Comparison of ENCODE assay signal across 29 cellular contexts in genomic region chr11:1534171-1534570, GRCh38. TPM values are rescaled to one million over a fixed set of nuclear protein-coding genes. Genes with fewer than 3 reads are reported as not detected.
"Had no signal": no experiment of that assay in that cellular context is flagged by ENCODE, and none has a peak within 500 bp of the region (broad histone marks: within the 10 kb centered on the region; RNA-seq: fewer than 3 reads in every experiment).

No MANE protein-coding gene starts in this region.

- H2AFZ ChIP-seq: hepatocyte, parathyroid adenoma had no signal

- H3K36me3 ChIP-seq: cardiac muscle cell had no signal

- H3K27me3 ChIP-seq: hepatocyte had no signal

- ATAC-seq: activated CD8-positive, alpha-beta T cell treated with anti-CD3 and anti-CD28 coated beads for 36 hours had no signal

- H3K9me3 Mint-ChIP-seq: activated CD4-positive, alpha-beta T cell treated with anti-CD3 and anti-CD28 coated beads, Interleukin-2, amount 10 ng/mL, durations not matched to agents 7 days and 5 days; activated CD8-positive, alpha-beta T cell treated with anti-CD3 and anti-CD28 coated beads for 36 hours; activated naive CD8-positive, alpha-beta T cell treated with anti-CD3 and anti-CD28 coated beads, Interleukin-2, amount 10 ng/mL, durations not matched to agents 7 days and 5 days; activated T-helper 2 cell treated with anti-CD3 and anti-CD28 coated beads, Interferon-gamma antibody, Interleukin-2, Interleukin-4, amounts not matched to agents 10 μg/mL and 5 μg/mL and 100 μg/mL, durations not matched to agents 14 hours and 24 hours and 36 hours; memory B cell had no signal

- H3K36me3 Mint-ChIP-seq: activated naive CD8-positive, alpha-beta T cell treated with anti-CD3 and anti-CD28 coated beads, Interleukin-2, amount 10 ng/mL, durations not matched to agents 7 days and 5 days; immature natural killer cell had no signal

- H3K4me3 ChIP-seq: cardiac muscle cell, hepatocyte, sigmoid colon, spleen had no signal

- H3K27ac Mint-ChIP-seq: activated CD4-positive, alpha-beta T cell treated with anti-CD3 and anti-CD28 coated beads, Interleukin-2, amount 10 ng/mL, durations not matched to agents 7 days and 5 days; activated CD8-positive, alpha-beta T cell treated with anti-CD3 and anti-CD28 coated beads for 36 hours; activated naive CD8-positive, alpha-beta T cell treated with anti-CD3 and anti-CD28 coated beads, Interleukin-2, amount 10 ng/mL, durations not matched to agents 7 days and 5 days; activated T-helper 2 cell treated with anti-CD3 and anti-CD28 coated beads, Interferon-gamma antibody, Interleukin-2, Interleukin-4, amounts not matched to agents 10 μg/mL and 5 μg/mL and 100 μg/mL, durations not matched to agents 14 hours and 24 hours and 36 hours; memory B cell; nephron progenitor cell had no signal

- H3K27ac ChIP-seq: hepatocyte, WERI-Rb-1 had no signal

- H3K4me3 Mint-ChIP-seq: activated CD4-positive, alpha-beta T cell treated with anti-CD3 and anti-CD28 coated beads, Interleukin-2, amount 10 ng/mL, durations not matched to agents 7 days and 5 days; activated CD8-positive, alpha-beta T cell treated with anti-CD3 and anti-CD28 coated beads for 36 hours; activated naive CD8-positive, alpha-beta T cell treated with anti-CD3 and anti-CD28 coated beads, Interleukin-2, amount 10 ng/mL, durations not matched to agents 7 days and 5 days; immature natural killer cell; memory B cell; nephron progenitor cell had no signal

- H3K27me3 Mint-ChIP-seq: memory B cell had no signal

- DNase-seq: activated CD4-positive, alpha-beta T cell treated with anti-CD3 and anti-CD28 coated beads, Interleukin-2, amount 10 ng/mL, durations not matched to agents 7 days and 5 days; activated CD4-positive, CD25-positive, alpha-beta regulatory T cell treated with anti-CD3 and anti-CD28 coated beads, Interleukin-2, amount 50 U/mL, for 72 hours; activated CD8-positive, alpha-beta T cell treated with anti-CD3 and anti-CD28 coated beads for 36 hours; activated naive CD4-positive, alpha-beta T cell treated with Interleukin-2 at 50 U/mL for 16 hours; activated naive CD8-positive, alpha-beta T cell treated with anti-CD3 and anti-CD28 coated beads, Interleukin-2, amount 10 ng/mL, durations not matched to agents 7 days and 5 days; amniotic stem cell; effector CD4-positive, alpha-beta T cell; immature natural killer cell; kidney glomerular epithelial cell; nephron progenitor cell; nucleus accumbens; sigmoid colon; spleen; stimulated activated CD4-positive, alpha-beta T cell treated with anti-CD3 and anti-CD28 coated beads, Interleukin-4, amount 100 ng/mL, for 1 hour; stimulated activated naive CD4-positive, alpha-beta T cell treated with Interleukin-2 at 50 U/mL for 16 hours; T-helper 1 cell; WERI-Rb-1 had no signal

- H3K9me3 ChIP-seq: sigmoid colon, spleen had no signal

- H3K9ac ChIP-seq: parathyroid adenoma had no signal

- H3K4me2 ChIP-seq: hepatocyte had no signal

RNA-seq across cellular contexts. Expression of gene KRTAP5-1, which starts 50.9 kb away (rescaled TPM):
- total RNA-seq: activated CD4-positive, alpha-beta T cell treated with anti-CD3 and anti-CD28 coated beads, Interleukin-2, amount 10 ng/mL, durations not matched to agents 7 days and 5 days; activated CD8-positive, alpha-beta T cell treated with anti-CD3 and anti-CD28 coated beads for 36 hours; activated naive CD8-positive, alpha-beta T cell treated with anti-CD3 and anti-CD28 coated beads, Interleukin-2, amount 10 ng/mL, durations not matched to agents 7 days and 5 days; activated T-helper 2 cell treated with anti-CD3 and anti-CD28 coated beads, Interferon-gamma antibody, Interleukin-2, Interleukin-4, amounts not matched to agents 10 μg/mL and 5 μg/mL and 100 μg/mL, durations not matched to agents 14 hours and 24 hours and 36 hours; cardiac muscle cell; cerebellum; epithelial cell of proximal tubule; fibroblast of villous mesenchyme; glomerular endothelial cell; hepatocyte; liver; sigmoid colon; spleen; urinary bladder had no signal
- polyA plus RNA-seq: cardiac muscle cell, hepatocyte, immature natural killer cell, liver, sigmoid colon, spleen, thymus, urinary bladder had no signal
